Comparison of ENCODE assay signal across 8 cellular contexts in the genomic region with DNA sequence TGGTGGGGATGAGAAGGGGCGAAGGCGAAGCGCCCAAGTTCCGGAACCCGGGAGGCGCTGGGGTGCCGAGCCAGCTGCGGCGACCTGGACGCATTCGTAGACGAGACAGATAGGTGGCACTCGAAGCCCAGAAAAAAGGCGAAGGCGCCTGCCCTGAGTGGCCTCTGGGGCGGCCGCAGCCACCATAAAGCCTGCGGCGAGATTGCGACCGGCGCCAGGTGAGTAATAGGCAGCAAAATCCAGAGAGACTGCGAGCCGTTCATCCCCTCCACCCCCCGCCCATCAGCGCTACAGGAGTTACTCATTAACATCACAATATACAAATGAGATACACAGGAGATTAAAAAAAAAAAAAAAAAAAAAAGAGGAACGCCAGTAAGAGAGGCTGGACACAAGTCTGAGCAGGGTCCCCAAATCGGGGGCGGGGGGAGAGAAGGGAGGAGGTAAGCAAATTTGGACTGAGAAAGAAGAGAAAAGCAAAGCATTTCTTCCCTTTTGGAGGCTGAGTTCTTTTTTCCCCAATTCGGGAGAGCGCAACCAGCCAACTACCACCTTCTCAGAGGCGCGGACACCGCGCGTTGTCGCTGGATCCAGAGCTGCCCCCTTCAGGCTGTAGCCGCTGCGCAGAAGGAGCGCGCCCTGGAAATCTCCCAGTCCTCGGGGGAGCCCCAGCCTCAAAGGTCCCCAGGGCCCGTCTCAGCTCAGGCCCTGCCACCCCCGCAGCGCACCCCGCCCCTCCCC. TPM values are rescaled to one million over a fixed set of nuclear protein-coding genes. Genes with fewer than 3 reads are reported as not detected.
DNase-seq lines count a peak whose midpoint lies in the region; ATAC-seq and TF ChIP-seq lines count a peak whose summit lies in the region.

No MANE protein-coding gene starts in this region.

- TF ChIP-seq CTCF in AG09319 (IDR thresholded peaks at IDR 0.05; ENCODE audit: low read depth, low read length) (peak; percentile 56), choroid plexus epithelial cell (conservative IDR thresholded peaks at IDR 0.05; ENCODE audit: low read depth, low read length) (peak; percentile 68), left lung (IDR thresholded peaks at IDR 0.05) (peak; percentile 42)

- H3K27me3 ChIP-seq in left lung, result peaks cover 43 to 100% of the 10 kb centered on the region in 2 donors

- H3K9me3 ChIP-seq in left lung, result no peaks in the 10 kb centered on the region

- peak overlapping the region; percentile 60 for H3K4me3 ChIP-seq in choroid plexus epithelial cell (ENCODE audit: low read depth, low read length)
- H3K4me3 ChIP-seq in left lung, result peak overlapping the region; percentile 15 to 29

- ATAC-seq in GM19351 (IDR thresholded peaks at IDR 0.05; ENCODE audit: unreplicated experiment), result peak; percentile 66
- ATAC-seq in left lung, result peak; percentile 89
- ATAC-seq in HG03025 (IDR thresholded peaks at IDR 0.05; ENCODE audit: low FRiP score, unreplicated experiment), result no peak
- ATAC-seq in GM19452 (IDR thresholded peaks at IDR 0.05; ENCODE audit: unreplicated experiment), result no peak

- peak overlapping the region; percentile 72 to 87 for H3K27ac ChIP-seq in left lung

- DNase-seq in AG09319 (ENCODE audit: extremely low read depth, low read depth) (peak; percentile 79), NCI-H748 treated with DMSO at 0.1 percent for 48 hours (lab: John Stamatoyannopoulos, UW) (peak; percentile 81), choroid plexus epithelial cell (ENCODE audit: low read depth) (peak; percentile 77), left lung (peak; percentile 64 to 84), stromal cell of bone marrow (ENCODE audit: low read depth) (peak; percentile 76)

- no peaks in the 10 kb centered on the region for H3K36me3 ChIP-seq in left lung

- intact Hi-C loops in left lung (cut with DNase I), result loop anchor here in 1 of 2 donors (5.0 kb wide), 1 partner anchor 1084 kb away; no protein-coding TSS in a partner anchor

- peaks cover 4 to 14% of the 10 kb centered on the region in 2 donors for H3K4me1 ChIP-seq in left lung

RNA-seq across cellular contexts. Expression of gene TBX3, which starts 15.7 kb away (rescaled TPM):
- 10 to 100 TPM; 28.3 to 48.1 TPM for total RNA-seq in left lung

Comparison
In these comparisons a context has a peak if more than half of its experiments do, and no peak if none do; other contexts are left out.
1. ATAC-seq: peak in GM19351 (single experiment) and left lung (single experiment); none in HG03025 (single experiment) and GM19452 (single experiment).
2. Peak in every context shown above with its lines, with median percentiles within 50 percentile points of each other: DNase-seq and CTCF ChIP-seq.